8 cellular contexts compared by ENCODE assay signal in the genomic region with DNA sequence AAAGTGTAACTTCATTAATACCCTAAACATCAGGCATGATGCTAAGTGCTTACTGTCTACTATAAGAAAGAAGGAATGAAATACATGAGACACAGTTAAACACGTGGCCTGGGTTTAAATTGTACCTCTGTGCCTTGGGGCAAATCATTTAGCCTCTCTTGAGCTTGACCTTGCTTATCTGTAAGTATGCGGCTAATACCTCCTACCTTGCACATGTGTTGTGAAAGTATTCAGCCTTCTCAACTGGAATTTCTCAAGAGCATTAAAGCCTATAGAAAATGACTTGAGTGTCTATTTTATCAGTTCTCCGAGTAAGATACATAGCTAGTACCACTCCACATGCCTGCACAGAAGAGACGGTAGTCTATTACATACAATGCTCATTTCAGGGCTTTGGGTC.
"Had no signal": no experiment of that assay in that cellular context is flagged by ENCODE, and none has a peak within 500 bp of the region (broad histone marks: within the 10 kb centered on the region; RNA-seq: fewer than 3 reads in every experiment).

No MANE protein-coding gene starts in this region.

- FAIRE-seq: G401.6, GM12878, GM12891, GM12892, GM18507, GM19239 had no signal

- ATAC-seq: GM12878 had no signal

- H3K4me3 ChIP-seq: GM12878 had no signal

- DNase-seq: GDM1, GF-D8 had no signal
